ENCODE assay signal across 1 cellular context in genomic region chr11:118304227-118304808, GRCh38.
TF ChIP-seq lines count a peak whose summit lies in the region.

TSS of gene CD3E (plus strand) at chr11:118304730. CDS start at chr11:118304953, 223 bp downstream.

TF ChIP-seq in H1, 55 proteins besides CTCF, POLR2A, EP300 and RAD21 (continued from another document):
- no peak for TF ChIP-seq SUZ12 (IDR thresholded peaks at IDR 0.05; ENCODE audit: low read length)
- TF ChIP-seq, protein P1, sequence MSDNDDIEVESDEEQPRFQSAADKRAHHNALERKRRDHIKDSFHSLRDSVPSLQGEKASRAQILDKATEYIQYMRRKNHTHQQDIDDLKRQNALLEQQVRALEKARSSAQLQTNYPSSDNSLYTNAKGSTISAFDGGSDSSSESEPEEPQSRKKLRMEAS (IDR thresholded peaks at IDR 0.05) = no peak
- TF ChIP-seq SP4 (IDR thresholded peaks at IDR 0.05; ENCODE audit: low read length) = no peak
- TF ChIP-seq SAP30 (IDR thresholded peaks at IDR 0.05; ENCODE audit: insufficient read depth, insufficient replicate concordance, low read length) = no peak
- no peak for TF ChIP-seq CREB1 (IDR thresholded peaks at IDR 0.05)
